ENCODE assay signal across 16 cellular contexts in the genomic region with DNA sequence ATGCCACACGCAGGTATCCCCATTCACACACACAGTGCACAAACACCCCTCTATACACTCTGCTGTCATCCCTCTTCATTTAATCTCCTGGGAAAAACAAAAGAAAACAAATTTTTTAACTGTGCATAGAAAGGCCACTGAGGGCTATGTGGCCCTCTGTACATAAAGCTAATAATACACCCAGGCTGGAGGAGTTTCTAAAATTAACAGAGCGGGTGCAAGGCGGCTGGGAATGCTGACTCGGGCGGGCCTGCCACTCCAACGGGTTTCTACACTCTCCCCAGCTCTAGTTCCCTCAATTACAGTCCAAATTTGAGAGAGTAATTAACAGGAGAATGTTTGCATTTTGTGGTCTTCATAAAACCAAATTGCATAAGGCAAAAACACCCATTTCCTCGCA. TPM values are rescaled to one million over a fixed set of nuclear protein-coding genes. Genes with fewer than 3 reads are reported as not detected.
"Had no signal": no experiment of that assay in that cellular context is flagged by ENCODE, and none has a peak within 500 bp of the region (broad histone marks: within the 10 kb centered on the region; RNA-seq: fewer than 3 reads in every experiment).

No MANE protein-coding gene starts in this region.

- ATAC-seq: natural killer cell; stimulated activated naive CD8-positive, alpha-beta T cell treated with anti-CD3 and anti-CD28 coated beads, Interleukin-15, Interleukin-2, amounts not matched to agents 100 U/mL and 50 U/mL, for 24 hours had no signal

- H3K4me3 ChIP-seq: colonic mucosa, smooth muscle cell, transverse colon had no signal

- H3K36me3 ChIP-seq: colonic mucosa, transverse colon had no signal

- H3K27me3 ChIP-seq: colonic mucosa had no signal

- H3K9me3 ChIP-seq: colonic mucosa, transverse colon had no signal

- H3K4me1 ChIP-seq: colonic mucosa, transverse colon had no signal

- H3K27ac ChIP-seq: colonic mucosa, transverse colon had no signal

- DNase-seq: activated CD4-positive, alpha-beta T cell treated with anti-CD3 and anti-CD28 coated beads, Interleukin-2, amount 50 U/mL, for 1 hour; activated CD8-positive, alpha-beta memory T cell treated with anti-CD3 and anti-CD28 coated beads for 24 hours; activated gamma-delta T cell treated with Interleukin-2 at 50 U/mL for 16 hours; amniotic stem cell; central memory CD4-positive, alpha-beta T cell; colonic mucosa; hypothalamus; mesendoderm; natural killer cell; posterior cingulate gyrus; stimulated activated CD4-positive, alpha-beta T cell treated with anti-CD3 and anti-CD28 coated beads, Interleukin-4, amount 100 ng/mL, for 4 hours; stimulated activated CD8-positive, alpha-beta memory T cell treated with anti-CD3 and anti-CD28 coated beads, Interleukin-4, amount 100 ng/mL, for 48 hours; stimulated activated naive CD8-positive, alpha-beta T cell treated with anti-CD3 and anti-CD28 coated beads, Interleukin-15, Interleukin-2, amounts not matched to agents 100 U/mL and 50 U/mL, for 24 hours; transverse colon had no signal

RNA-seq across cellular contexts. Expression of gene HCN4, which starts 23.1 kb away (rescaled TPM):
- total RNA-seq: natural killer cell, smooth muscle cell had no signal
- polyA plus RNA-seq: esophagus had no signal
